15 cellular contexts compared by ENCODE assay signal in genomic region chr15:69548771-69549170, GRCh38.
"Had no signal": no experiment of that assay in that cellular context is flagged by ENCODE, and none has a peak within 500 bp of the region (broad histone marks: within the 10 kb centered on the region; RNA-seq: fewer than 3 reads in every experiment).

No MANE protein-coding gene starts in this region.

- ATAC-seq: body of pancreas; naive thymus-derived CD8-positive, alpha-beta T cell; T-helper 17 cell; WTC11 had no signal

- H3K4me3 ChIP-seq: adrenal gland, body of pancreas, lung, sigmoid colon, stomach, thoracic aorta had no signal

- H3K4me1 ChIP-seq: adrenal gland, body of pancreas, sigmoid colon had no signal

- DNase-seq: activated CD4-positive, alpha-beta T cell treated with anti-CD3 and anti-CD28 coated beads, Interleukin-2, amount 10 ng/mL, durations not matched to agents 7 days and 5 days; activated naive CD4-positive, alpha-beta T cell treated with anti-CD3 and anti-CD28 coated beads, Interleukin-2, amount 10 ng/mL, durations not matched to agents 7 days and 5 days; adrenal gland; body of pancreas; head of caudate nucleus; naive thymus-derived CD8-positive, alpha-beta T cell; nucleus accumbens; sigmoid colon; stimulated activated CD4-positive, alpha-beta T cell treated with anti-CD3 and anti-CD28 coated beads, Interleukin-15, amount 100 ng/mL, for 24 hours; stimulated activated CD4-positive, alpha-beta T cell treated with anti-CD3 and anti-CD28 coated beads, Interleukin-4, amount 100 ng/mL, for 24 hours; stomach; T-helper 17 cell had no signal

- H3K27me3 ChIP-seq: body of pancreas had no signal

- H3K27ac ChIP-seq: adrenal gland, body of pancreas, sigmoid colon, stomach had no signal

- H3K36me3 ChIP-seq: adrenal gland, sigmoid colon, stomach, thoracic aorta had no signal

- H3K9me3 ChIP-seq: adrenal gland, thoracic aorta had no signal
